ENCODE assay signal across 27 cellular contexts in the genomic region with DNA sequence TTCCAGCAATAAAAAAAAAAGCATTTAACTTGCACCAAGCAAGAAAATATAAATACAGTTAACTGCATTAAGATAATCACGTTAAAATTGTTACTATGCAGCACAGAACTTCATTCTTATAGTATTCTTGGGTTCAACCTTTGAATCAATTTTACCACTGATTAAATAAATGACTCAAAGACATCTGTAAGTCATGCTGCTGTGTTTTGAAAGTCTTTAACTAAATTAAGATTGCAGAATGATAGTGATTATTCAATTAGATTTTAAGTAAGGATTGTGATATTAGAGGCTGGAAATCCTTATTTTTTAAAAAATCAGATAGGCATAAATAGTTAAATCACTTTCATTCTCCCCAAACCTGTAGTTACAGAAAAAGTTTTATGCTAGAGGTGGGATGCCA.
"Had no signal": no experiment of that assay in that cellular context is flagged by ENCODE, and none has a peak within 500 bp of the region (broad histone marks: within the 10 kb centered on the region; RNA-seq: fewer than 3 reads in every experiment).

No MANE protein-coding gene starts in this region.

- H3K9me3 ChIP-seq: body of pancreas, breast epithelium had no signal

- DNase-seq: activated B cell treated with CpG ODN at 0.5 μM for 24 hours; activated CD4-positive, alpha-beta memory T cell treated with anti-CD3 and anti-CD28 coated beads, Interleukin-2, amount 10 ng/mL, durations not matched to agents 7 days and 5 days; activated CD4-positive, alpha-beta T cell treated with anti-CD3 and anti-CD28 coated beads for 4 hours; activated CD4-positive, alpha-beta T cell treated with anti-CD3 and anti-CD28 coated beads, Interleukin-2, amount 10 ng/mL, durations not matched to agents 24 days and 14 days; activated CD4-positive, alpha-beta T cell treated with anti-CD3 and anti-CD28 coated beads, Interleukin-2, amount 50 U/mL, for 1 hour; activated CD4-positive, alpha-beta T cell treated with anti-CD3 and anti-CD28 coated beads, Interleukin-2, amount 50 U/mL, for 4 hours; activated CD4-positive, CD25-positive, alpha-beta regulatory T cell treated with anti-CD3 and anti-CD28 coated beads, Interleukin-2, amount 50 U/mL, for 72 hours; activated CD8-positive, alpha-beta memory T cell treated with anti-CD3 and anti-CD28 coated beads for 24 hours; activated CD8-positive, alpha-beta memory T cell treated with anti-CD3 and anti-CD28 coated beads, Interleukin-2, amount 10 ng/mL, durations not matched to agents 7 days and 5 days; activated CD8-positive, alpha-beta memory T cell treated with anti-CD3 and anti-CD28 coated beads, Interleukin-2, amount 50 U/mL, for 48 hours; activated CD8-positive, alpha-beta T cell treated with anti-CD3 and anti-CD28 coated beads, Interleukin-2, amount 10 ng/mL, durations not matched to agents 7 days and 5 days; activated effector memory CD4-positive, alpha-beta T cell treated with Interleukin-2 at 50 U/mL for 16 hours; activated gamma-delta T cell; activated naive CD4-positive, alpha-beta T cell treated with anti-CD3 and anti-CD28 coated beads, Interleukin-2, amount 10 ng/mL, durations not matched to agents 7 days and 5 days; activated naive CD4-positive, alpha-beta T cell treated with Interleukin-2 at 50 U/mL for 16 hours; activated naive CD8-positive, alpha-beta T cell treated with anti-CD3 and anti-CD28 coated beads, Interleukin-2, amount 10 ng/mL, durations not matched to agents 7 days and 5 days; activated naive CD8-positive, alpha-beta T cell treated with anti-CD3 and anti-CD28 coated beads, Interleukin-2, amount 50 U/mL, for 24 hours; activated T-cell treated with anti-CD3 and anti-CD28 coated beads, Interleukin-2, amount 50 U/mL, for 24 hours; activated T-cell treated with anti-CD3 and anti-CD28 coated beads, Interleukin-2, amount 50 U/mL, for 48 hours; aorta; body of pancreas; brain microvascular endothelial cell; central memory CD4-positive, alpha-beta T cell; T-helper 2 cell; T-helper 9 cell had no signal

- H3K36me3 ChIP-seq: brain microvascular endothelial cell, breast epithelium had no signal

- H3K4me1 ChIP-seq: body of pancreas, breast epithelium had no signal

- H3K27me3 ChIP-seq: body of pancreas, brain microvascular endothelial cell, breast epithelium had no signal

- H3K4me3 ChIP-seq: body of pancreas, breast epithelium had no signal

- H3K27ac ChIP-seq: body of pancreas, brain microvascular endothelial cell, breast epithelium, VCaP had no signal
